Comparison of ENCODE assay signal across 22 cellular contexts in the genomic region with DNA sequence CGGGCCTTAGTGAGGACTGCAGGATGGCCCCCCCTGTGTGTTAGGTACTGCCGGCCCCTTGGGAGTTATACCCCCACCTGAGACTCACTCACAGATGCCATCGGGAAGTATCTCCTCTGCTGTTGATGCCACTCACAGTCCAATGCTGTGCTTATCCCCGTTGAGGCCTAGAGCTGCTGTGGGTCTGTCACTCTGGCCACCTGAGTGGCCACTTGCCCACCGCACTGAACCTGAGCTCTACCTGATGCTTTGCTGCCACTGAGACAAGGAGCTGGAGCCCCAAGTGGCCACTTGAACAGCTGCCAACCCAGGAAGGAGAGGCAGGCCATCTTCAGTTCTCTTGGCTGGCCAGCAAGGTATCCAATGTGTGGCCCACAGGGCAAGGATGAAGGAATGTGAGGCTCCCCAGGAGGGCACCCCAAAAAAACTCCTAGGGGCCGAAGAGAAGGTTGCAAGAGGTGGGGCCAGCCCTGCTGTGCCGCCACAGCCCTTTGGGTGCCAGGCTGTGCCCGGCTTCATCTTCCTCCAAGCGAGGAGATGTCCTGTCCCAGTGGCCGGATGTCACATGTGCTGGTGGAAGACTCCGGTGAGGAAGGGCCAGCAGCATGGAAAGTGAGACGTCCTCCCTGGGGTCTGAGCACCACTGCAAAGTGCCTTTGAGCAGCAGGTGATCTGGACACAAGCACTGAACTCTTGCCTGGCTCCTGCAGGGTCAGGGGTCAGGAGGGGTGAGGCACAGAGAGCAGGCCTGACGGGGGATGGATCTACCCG. TPM values are rescaled to one million over a fixed set of nuclear protein-coding genes. Genes with fewer than 3 reads are reported as not detected.
DNase-seq lines count a peak whose midpoint lies in the region; ATAC-seq, FAIRE-seq and TF ChIP-seq lines count a peak whose summit lies in the region.
"Had no signal": no experiment of that assay in that cellular context is flagged by ENCODE, and none has a peak within 500 bp of the region (broad histone marks: within the 10 kb centered on the region; RNA-seq: fewer than 3 reads in every experiment).

No MANE protein-coding gene starts in this region.

- no peak for TF ChIP-seq EP300 in HepG2 (IDR thresholded peaks at IDR 0.05; ENCODE audit: low read depth in 2 of 2, low read length in 2 of 2)
- no peak for TF ChIP-seq EP300 in HepG2 (CRISPR knock-in tag; IDR thresholded peaks at IDR 0.05; ENCODE audit: borderline replicate concordance)

- H2AFZ ChIP-seq in HepG2 (ENCODE audit: low read length) = no peak overlapping the region
- no peak overlapping the region for H2AFZ ChIP-seq in IMR-90 (replicated peaks; ENCODE audit: low read length, poor library complexity)
- H2AFZ ChIP-seq: GM23338 had no signal

- FAIRE-seq in HepG2 (lab: Jason Lieb, UNC) = no peak
- FAIRE-seq: D721Med, GM12878, GM18507 had no signal

- in situ Hi-C loops in HepG2 (cut with HindIII; ENCODE audit: extremely low pct_ligation_motif_present, low pct_unique_long_range_greater_than_20kb) (no loop called here), IMR-90 (cut with MboI; ENCODE audit: low sequenced_read_pairs) (no loop called here)

- peak overlapping the region; percentile 56; the same call in 1 of the 3 replicates for H2BK15ac ChIP-seq in IMR-90 (ENCODE audit: low read depth, low read length)

- no peaks in the 10 kb centered on the region for H3K9me3 ChIP-seq in HepG2 (ENCODE audit: low read length)
- H3K9me3 ChIP-seq in right lobe of liver = no peaks in the 10 kb centered on the region
- H3K9me3 ChIP-seq in IMR-90 (ENCODE audit: control insufficient read depth, insufficient read depth, low read length) = no peaks in the 10 kb centered on the region
- no peaks in the 10 kb centered on the region for H3K9me3 ChIP-seq in WERI-Rb-1 (ENCODE audit: severe bottlenecking)
- H3K9me3 ChIP-seq: SJSA1 had no signal

- H3K4me2 ChIP-seq in HepG2 (ENCODE audit: low read depth, low read length) (no peak overlapping the region), IMR-90 (ENCODE audit: low read depth, low read length) (no peak overlapping the region)
- H3K4me2 ChIP-seq: GM23338 had no signal

- H3K36me3 ChIP-seq in HepG2 (replicated peaks in 1 of 2; ENCODE audit: control insufficient read depth in 1 of 2, insufficient read depth in 2 of 2, low read length in 2 of 2) (no peaks in the 10 kb centered on the region), right lobe of liver (no peaks in the 10 kb centered on the region), IMR-90 (ENCODE audit: control insufficient read depth, insufficient read depth, low read length) (no peaks in the 10 kb centered on the region), WERI-Rb-1 (peaks cover 8% of the 10 kb centered on the region; the same call in 1 of the 2 replicates)
- H3K36me3 ChIP-seq: SJSA1 had no signal

- no peak overlapping the region for H3K18ac ChIP-seq in IMR-90 (ENCODE audit: low read depth, low read length)

- H3K4me1 ChIP-seq in HepG2 (ENCODE audit: insufficient read depth, low read length) (peaks cover 35% of the 10 kb centered on the region), right lobe of liver (peaks cover 0 to 20% (median 7%) of the 10 kb centered on the region in 4 donors), IMR-90 (ENCODE audit: control insufficient read depth, insufficient read depth, low read length) (peaks cover 27% of the 10 kb centered on the region)
- H3K4me1 ChIP-seq: SJSA1 had no signal

- H3K9me3 Mint-ChIP-seq in chondrocyte (ENCODE audit: low read depth) = no peaks in the 10 kb centered on the region
- H3K9me3 Mint-ChIP-seq: CD4-positive, alpha-beta T cell; GM23338 had no signal

- no peak overlapping the region for H3K27ac ChIP-seq in HepG2 (ENCODE audit: extremely low read length, insufficient read depth, low read length)
- no peak overlapping the region for H3K27ac ChIP-seq in right lobe of liver
- no peak overlapping the region for H3K27ac ChIP-seq in IMR-90 (ENCODE audit: insufficient read depth, low read length)
- H3K27ac ChIP-seq in WERI-Rb-1 = no peak overlapping the region
- H3K27ac ChIP-seq: RWPE1, SJSA1 had no signal

- no peak overlapping the region for H3K4ac ChIP-seq in IMR-90 (ENCODE audit: low read depth, low read length)

- no peak overlapping the region for H3K27ac Mint-ChIP-seq in chondrocyte (ENCODE audit: unreplicated experiment)
- H3K27ac Mint-ChIP-seq: CD4-positive, alpha-beta T cell; GM23338 had no signal

- H3K23ac ChIP-seq in IMR-90 (ENCODE audit: low read depth, low read length) = no peak overlapping the region

- H3K4me1 Mint-ChIP-seq in chondrocyte (ENCODE audit: low read depth) = peaks cover 38% of the 10 kb centered on the region

- H3K9me1 ChIP-seq in IMR-90 (ENCODE audit: insufficient read depth, low read length) = peaks cover 19% of the 10 kb centered on the region

- POLR2A ChIA-PET in HepG2 (lab: Yijun Ruan, JAX) (interaction anchor here (1.9 kb wide), 1 partner anchor 11 kb away, joined by 4 read pairs; no protein-coding TSS in a partner anchor), IMR-90 (lab: Charles Lee; ENCODE audit: unreplicated experiment) (no interaction called here)

- H2BK120ac ChIP-seq in IMR-90 (ENCODE audit: low read depth, low read length) = peak overlapping the region; percentile 50; the same call in 1 of the 2 replicates

- H2AK5ac ChIP-seq in IMR-90 (ENCODE audit: low read depth, low read length) = peak overlapping the region; percentile 97

- dilution Hi-C loops in IMR-90 (cut with HindIII; ENCODE audit: low sequenced_read_pairs, unreplicated experiment) = no loop called here

- no peak overlapping the region for H3K14ac ChIP-seq in IMR-90 (replicated peaks; ENCODE audit: low read depth, low read length)

- no peaks in the 10 kb centered on the region for H4K20me1 ChIP-seq in HepG2 (ENCODE audit: insufficient read depth, low read length)
- H4K20me1 ChIP-seq in IMR-90 (ENCODE audit: insufficient read depth, low read length) = no peaks in the 10 kb centered on the region

- WGBS in HepG2 (ENCODE audit: low lambda C conversion rate) = 43% methylated on average over 14 of the region's 14 CpGs
- 75% methylated on average over 2 of the region's 14 CpGs for WGBS in right lobe of liver (ENCODE audit: insufficient coverage, low coverage, low lambda C conversion rate, missing lambda C conversion rate)
- 88% methylated on average over 8 of the region's 14 CpGs; no CpG with 5 or more reads in 1 of the 2 experiments for WGBS in IMR-90 (ENCODE audit: extremely low coverage in 2 of 2, insufficient read length in 1 of 2), 2 experiments

- no peaks in the 10 kb centered on the region for H3K36me3 Mint-ChIP-seq in chondrocyte (ENCODE audit: low read depth)

- no peak overlapping the region for H3K4me3 ChIP-seq in HepG2 (replicated peaks in 1 of 3; ENCODE audit: insufficient read depth in 1 of 3, low read depth in 2 of 3, low read length in 3 of 3)
- no peak overlapping the region for H3K4me3 ChIP-seq in right lobe of liver
- no peak overlapping the region for H3K4me3 ChIP-seq in IMR-90 (ENCODE audit: insufficient read depth, low read depth, low read length)
- no peak overlapping the region for H3K4me3 ChIP-seq in WERI-Rb-1 (ENCODE audit: low read depth, low read length)
- H3K4me3 ChIP-seq: GM12878, GM23338, SJSA1 had no signal

- no peak for TF ChIP-seq RAD21 in HepG2 (CRISPR knock-in tag; IDR thresholded peaks at IDR 0.05)
- TF ChIP-seq RAD21 in IMR-90 (IDR thresholded peaks at IDR 0.05; ENCODE audit: low read length) = no peak

- H3K79me1 ChIP-seq in IMR-90 (ENCODE audit: low read depth in 1 of 2, low read length in 2 of 2) = no peaks in the 10 kb centered on the region; a peak in 1 of 4 replicates

- peak overlapping the region; percentile 56 for H2AK9ac ChIP-seq in IMR-90 (replicated peaks; ENCODE audit: low read depth, low read length, poor library complexity)

- H3K9ac ChIP-seq in HepG2 (ENCODE audit: insufficient read depth, low read depth, low read length) (no peak overlapping the region), IMR-90 (ENCODE audit: low read depth, low read length) (no peak overlapping the region)

- H2BK20ac ChIP-seq in IMR-90 (ENCODE audit: low read depth, low read length) = no peak overlapping the region

- TF ChIP-seq CTCF in HepG2 (CRISPR knock-in tag; IDR thresholded peaks at IDR 0.05) (no peak), right lobe of liver (IDR thresholded peaks at IDR 0.05) (no peak), IMR-90 (conservative IDR thresholded peaks at IDR 0.05; ENCODE audit: low read depth, low read length) (no peak), chondrocyte (IDR thresholded peaks at IDR 0.05) (no peak), WERI-Rb-1 (IDR thresholded peaks at IDR 0.05; ENCODE audit: low read depth, low read length) (no peak)

- intact Hi-C loops in HepG2 (cut with micrococcal nuclease; ENCODE audit: unreplicated experiment) (no loop called here), right lobe of liver (cut with DNase I) (no loop called here), IMR-90 (cut with micrococcal nuclease) (no loop called here)

- ATAC-seq in HepG2 (no peak), right lobe of liver (no peak), IMR-90 (ENCODE audit: low read depth) (no peak), GM21515 (IDR thresholded peaks at IDR 0.05; ENCODE audit: unreplicated experiment) (no peak)
- ATAC-seq: GM12878, GM23338, HCT116, PC-3 had no signal

- CTCF ChIA-PET in HepG2 (lab: Yijun Ruan, JAX; ENCODE audit: low intra/inter-chr PET ratio, low total read pairs) = no interaction called here
- CTCF ChIA-PET in IMR-90 (lab: Yijun Ruan, JAX) = no interaction called here

- H3K27me3 ChIP-seq in HepG2 (ENCODE audit: control insufficient read depth in 1 of 2, insufficient read depth in 2 of 2, low read length in 2 of 2) = peaks cover 18 to 81% of the 10 kb centered on the region in 2 experiments
- H3K27me3 ChIP-seq in right lobe of liver = no peaks in the 10 kb centered on the region
- peaks cover 2% of the 10 kb centered on the region; the same call in 1 of the 2 replicates for H3K27me3 ChIP-seq in IMR-90 (ENCODE audit: control insufficient read depth, insufficient read depth, low read length)
- H3K27me3 ChIP-seq in WERI-Rb-1 (ENCODE audit: insufficient read depth, low read depth, severe bottlenecking) = no peaks in the 10 kb centered on the region

- no peak overlapping the region for H3K56ac ChIP-seq in IMR-90 (ENCODE audit: extremely low read depth, insufficient read depth, low read length)

- no peak overlapping the region for H2BK5ac ChIP-seq in IMR-90 (ENCODE audit: low read depth, low read length, poor library complexity, severe bottlenecking)

- no peaks in the 10 kb centered on the region for H3K27me3 Mint-ChIP-seq in chondrocyte (ENCODE audit: low read depth)

- no peak overlapping the region for H4K5ac ChIP-seq in IMR-90 (ENCODE audit: low read depth, low read length)

- no peak for DNase-seq in HepG2 (ENCODE audit: low spot score)
- no peak for DNase-seq in right lobe of liver
- DNase-seq in IMR-90 = no peak
- peak; percentile 63 for DNase-seq in chondrocyte (ENCODE audit: low spot score)
- DNase-seq in WERI-Rb-1 = no peak
- DNase-seq in NCI-H146 treated with DMSO at 0.1 percent for 48 hours (lab: John Stamatoyannopoulos, UW; ENCODE audit: unreplicated experiment) = no peak
- DNase-seq: CD4-positive, alpha-beta T cell; DMS79; KBM-7; NCI-H1436; NCI-H2081 treated with DMSO at 0.1 percent for 48 hours; NCI-H510A; NCI-H774; PC-3 had no signal

- no peak overlapping the region for H3K4me3 Mint-ChIP-seq in chondrocyte (ENCODE audit: unreplicated experiment)
- H3K4me3 Mint-ChIP-seq: CD4-positive, alpha-beta T cell; GM23338 had no signal

- BruUV-seq in HepG2 (replicated peaks; lab: Mats Ljungman, UMichigan) = no TSS peak
- BruUV-seq in IMR-90 (replicated peaks; lab: Mats Ljungman, UMichigan) = no TSS peak

- no peak overlapping the region for H4K8ac ChIP-seq in IMR-90 (ENCODE audit: low read depth in 2 of 2, low read length in 2 of 2)

- no peaks in the 10 kb centered on the region for H3K79me2 ChIP-seq in HepG2 (ENCODE audit: insufficient read depth, low read length)

- TF ChIP-seq POLR2A in HepG2 (IDR thresholded peaks at IDR 0.05; ENCODE audit: insufficient read depth in 1 of 2, low read depth in 2 of 2, low read length in 2 of 2) = no peak
- no peak for TF ChIP-seq POLR2A in right lobe of liver (IDR thresholded peaks at IDR 0.05)
- TF ChIP-seq POLR2A in IMR-90 (IDR thresholded peaks at IDR 0.05; ENCODE audit: low read depth, low read length) = no peak

- no peak overlapping the region for H4K91ac ChIP-seq in IMR-90 (ENCODE audit: insufficient read depth, low read depth, low read length)

RNA-seq across cellular contexts. Expression of a gene that starts 29.5 kb away (rescaled TPM):
- 47.0 and 50.5 TPM in 2 replicates for total RNA-seq in HepG2 (2016; rRNA removed; fragmentation: Illumina TruSeq; extraction: Trizol)
- total RNA-seq in HepG2 (2016; cell fraction: cytosol; rRNA removed; fragmentation: Illumina TruSeq; extraction: Trizol; ENCODE audit: low read depth) = 5.3 and 6.4 TPM in 2 replicates
- 44.0 and 57.6 TPM in 2 replicates for total RNA-seq in HepG2 (2016; cell fraction: insoluble cytoplasmic fraction; rRNA removed; fragmentation: Illumina TruSeq; extraction: Trizol)
- total RNA-seq in HepG2 (2016; cell fraction: membrane; rRNA removed; fragmentation: Illumina TruSeq; extraction: Trizol) = 23.6 and 27.0 TPM in 2 replicates
- total RNA-seq in HepG2 (2016; cell fraction: nucleus; rRNA removed; fragmentation: Illumina TruSeq; extraction: Trizol) = 52.1 and 60.5 TPM in 2 replicates
- 66.3 and 76.9 TPM in 2 replicates for polyA plus RNA-seq in HepG2 (2011; rRNA removed)
- polyA plus RNA-seq in HepG2 (2011; cell fraction: cytosol; rRNA removed) = 40.5 and 52.8 TPM in 2 replicates
- polyA plus RNA-seq in HepG2 (2011; cell fraction: nucleus; rRNA removed) = 117 and 148 TPM in 2 replicates
- 58.6 and 62.1 TPM in 2 replicates for polyA plus RNA-seq in HepG2 (2012)
- 1.5 and 2.4 TPM in 2 replicates for polyA plus RNA-seq in HepG2 (2016; cell fraction: cytosol; fragmentation: Illumina TruSeq; extraction: Trizol; ENCODE audit: low read depth)
- 41.2 and 44.9 TPM in 2 replicates for polyA plus RNA-seq in HepG2 (2016; cell fraction: insoluble cytoplasmic fraction; fragmentation: Illumina TruSeq; extraction: Trizol; ENCODE audit: low read depth)
- polyA plus RNA-seq in HepG2 (2016; cell fraction: membrane; fragmentation: Illumina TruSeq; extraction: Trizol; ENCODE audit: low read depth) = 10.2 and 12.5 TPM in 2 replicates
- polyA plus RNA-seq in HepG2 (2016; cell fraction: nucleus; fragmentation: Illumina TruSeq; extraction: Trizol; ENCODE audit: insufficient read depth, low read depth) = 134 and 146 TPM in 2 replicates
- polyA minus RNA-seq in HepG2 (2011; rRNA and poly(A)+ RNA removed; ENCODE audit: low replicate concordance) = 20.0 and 41.6 TPM in 2 replicates
- 36.8 and 46.1 TPM in 2 replicates for polyA minus RNA-seq in HepG2 (2011; cell fraction: cytosol; rRNA and poly(A)+ RNA removed)
- polyA minus RNA-seq in HepG2 (2011; cell fraction: nucleus; rRNA and poly(A)+ RNA removed) = 78.9 and 107 TPM in 2 replicates
- 10 to 100 TPM; 24.5 to 39.7 (median 28.6) TPM for total RNA-seq in right lobe of liver
- 28.3 and 30.3 TPM in 2 replicates for total RNA-seq in IMR-90 (2012; rRNA removed)
- polyA plus RNA-seq in IMR-90 (2012; rRNA removed) = 20.2 and 23.6 TPM in 2 replicates
- 14.9 and 15.2 TPM in 2 replicates for polyA plus RNA-seq in IMR-90 (2012; cell fraction: cytosol; rRNA removed)
- polyA plus RNA-seq in IMR-90 (2012; cell fraction: nucleus; rRNA removed; ENCODE audit: low replicate concordance) = 27.5 and 126 TPM in 2 replicates
- 31.5 to 48.2 TPM (median 38.1 TPM) in 3 replicates for total RNA-seq in chondrocyte
